ENCODE assay signal across 17 cellular contexts in genomic region chr2:39202639-39203369, GRCh38. TPM values are rescaled to one million over a fixed set of nuclear protein-coding genes. Genes with fewer than 3 reads are reported as not detected.
DNase-seq lines count a peak whose midpoint lies in the region; ATAC-seq, FAIRE-seq and TF ChIP-seq lines count a peak whose summit lies in the region.
"Had no signal": no experiment of that assay in that cellular context is flagged by ENCODE, and none has a peak within 500 bp of the region (broad histone marks: within the 10 kb centered on the region; RNA-seq: fewer than 3 reads in every experiment).

No MANE protein-coding gene starts in this region.

- H3K9me3 Mint-ChIP-seq in activated CD8-positive, alpha-beta memory T cell treated with anti-CD3 and anti-CD28 coated beads, Interleukin-2, amount 10 ng/mL, durations not matched to agents 7 days and 5 days (ENCODE audit: low read depth) = peaks cover 13% of the 10 kb centered on the region

- H3K36me3 ChIP-seq in bronchial epithelial cell (ENCODE audit: control insufficient read depth, insufficient read depth, low read length) = no peaks in the 10 kb centered on the region
- H3K36me3 ChIP-seq: gastrocnemius medialis, SJCRH30 had no signal

- CTCF ChIA-PET in activated CD8-positive, alpha-beta memory T cell treated with anti-CD3 and anti-CD28 coated beads, Interleukin-2, amount 10 ng/mL, durations not matched to agents 7 days and 5 days (lab: Charles Lee) = interaction anchor here (0.6 to 2.7 kb wide), 8 partner anchors 14 to 134 kb away, joined by 3 to 9 read pairs (median 4); partner anchors contain the start of gene SOS1

- H3K27me3 ChIP-seq in bronchial epithelial cell (ENCODE audit: control insufficient read depth, insufficient read depth, low read length) = no peaks in the 10 kb centered on the region
- H3K27me3 ChIP-seq: gastrocnemius medialis, SJCRH30 had no signal

- H3K27ac Mint-ChIP-seq in activated CD8-positive, alpha-beta memory T cell treated with anti-CD3 and anti-CD28 coated beads, Interleukin-2, amount 10 ng/mL, durations not matched to agents 7 days and 5 days = peak overlapping the region; percentile 86

- H3K36me3 Mint-ChIP-seq in activated CD8-positive, alpha-beta memory T cell treated with anti-CD3 and anti-CD28 coated beads, Interleukin-2, amount 10 ng/mL, durations not matched to agents 7 days and 5 days = peaks cover 44% of the 10 kb centered on the region

- FAIRE-seq in bronchial epithelial cell (lab: Jason Lieb, UNC) = no peak

- H3K4me3 Mint-ChIP-seq in activated CD8-positive, alpha-beta memory T cell treated with anti-CD3 and anti-CD28 coated beads, Interleukin-2, amount 10 ng/mL, durations not matched to agents 7 days and 5 days = peak overlapping the region; percentile 66

- H3K27me3 Mint-ChIP-seq in activated CD8-positive, alpha-beta memory T cell treated with anti-CD3 and anti-CD28 coated beads, Interleukin-2, amount 10 ng/mL, durations not matched to agents 7 days and 5 days = no peaks in the 10 kb centered on the region

- TF ChIP-seq CTCF in bronchial epithelial cell (IDR thresholded peaks at IDR 0.05; ENCODE audit: insufficient read depth, low read length, severe bottlenecking) = no peak

- peak; percentile 77 for ATAC-seq in activated CD8-positive, alpha-beta memory T cell treated with anti-CD3 and anti-CD28 coated beads, Interleukin-2, amount 10 ng/mL, durations not matched to agents 7 days and 5 days
- ATAC-seq: gastrocnemius medialis had no signal

- peak; percentile 54 for DNase-seq in activated CD8-positive, alpha-beta memory T cell treated with anti-CD3 and anti-CD28 coated beads, Interleukin-2, amount 10 ng/mL, durations not matched to agents 7 days and 5 days
- DNase-seq in activated CD8-positive, alpha-beta memory T cell treated with anti-CD3 and anti-CD28 coated beads, Interleukin-2, amount 50 U/mL, for 4 hours = no peak
- DNase-seq in OCI-M1 (lab: John Stamatoyannopoulos, UW) = peak; percentile 60
- peak; percentile 8 for DNase-seq in bronchial epithelial cell (ENCODE audit: low read depth)
- DNase-seq in renal cortical epithelial cell (ENCODE audit: low read depth) = peak; percentile 16
- DNase-seq in mucosa of gallbladder (ENCODE audit: low spot score) = no peak
- no peak for DNase-seq in hippocampal formation (lab: John Stamatoyannopoulos, UW)
- no peak for DNase-seq in DMS53 treated with DMSO at 0.1 percent for 48 hours (lab: John Stamatoyannopoulos, UW; ENCODE audit: unreplicated experiment)
- DNase-seq: activated T-cell treated with anti-CD3 and anti-CD28 coated beads for 4 hours; Caco-2; gastrocnemius medialis; KG1; NCI-H1930; posterior cingulate gyrus; SJCRH30; stimulated activated CD8-positive, alpha-beta memory T cell treated with anti-CD3 and anti-CD28 coated beads, Interleukin-4, amount 100 ng/mL, for 48 hours; trophoblast cell had no signal

- H3K4me3 ChIP-seq in bronchial epithelial cell (ENCODE audit: low read depth, low read length) = no peak overlapping the region
- H3K4me3 ChIP-seq: gastrocnemius medialis, SJCRH30 had no signal

- H3K4me1 Mint-ChIP-seq in activated CD8-positive, alpha-beta memory T cell treated with anti-CD3 and anti-CD28 coated beads, Interleukin-2, amount 10 ng/mL, durations not matched to agents 7 days and 5 days = peaks cover 28% of the 10 kb centered on the region

RNA-seq across cellular contexts. Expression of gene CDKL4, which starts 41.0 kb away (rescaled TPM):
- total RNA-seq in activated CD8-positive, alpha-beta memory T cell treated with anti-CD3 and anti-CD28 coated beads, Interleukin-2, amount 10 ng/mL, durations not matched to agents 7 days and 5 days = 1 to 10 TPM in 1 of 2 experiments, under 1 TPM in 1; 0.32 to 1.1 TPM
- total RNA-seq in bronchial epithelial cell (0.13 and 0.26 TPM in 2 replicates), renal cortical epithelial cell (0.87 and 3.8 TPM in 2 replicates), mucosa of gallbladder (1.1 TPM)

Comparison
In these comparisons a context has a peak if more than half of its experiments do, and no peak if none do; other contexts are left out.
1. DNase-seq: peak in activated CD8-positive, alpha-beta memory T cell treated with anti-CD3 and anti-CD28 coated beads, Interleukin-2, amount 10 ng/mL, durations not matched to agents 7 days and 5 days (single experiment), OCI-M1 (single experiment), bronchial epithelial cell (single experiment) and renal cortical epithelial cell (single experiment); none in activated CD8-positive, alpha-beta memory T cell treated with anti-CD3 and anti-CD28 coated beads, Interleukin-2, amount 50 U/mL, for 4 hours (single experiment), mucosa of gallbladder (single experiment), hippocampal formation (0 of 2) and DMS53 treated with DMSO at 0.1 percent for 48 hours (single experiment).